ENCODE assay signal across 1 cellular context in the genomic region with DNA sequence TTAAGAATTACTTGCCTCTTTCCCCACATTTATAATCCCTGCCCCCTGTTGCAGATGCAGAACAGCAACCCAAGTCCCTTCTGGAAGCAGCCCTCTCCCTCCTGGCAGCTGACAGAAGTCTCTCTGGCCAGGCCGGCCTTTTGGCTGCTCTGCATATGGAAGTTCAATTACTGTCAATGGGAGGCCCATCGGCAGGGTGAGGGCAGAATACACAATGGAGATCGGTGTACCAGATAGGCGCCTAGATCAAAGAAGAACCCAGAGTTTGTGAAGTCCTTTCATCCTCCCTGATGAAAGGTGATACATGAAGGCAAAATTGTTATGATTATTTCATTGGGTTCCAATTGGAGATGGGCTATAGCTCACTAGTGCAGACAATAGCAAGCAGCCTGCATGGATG.
A peak's percentile ranks its signal among the peaks of the same experiment; 100 is the strongest.
TF ChIP-seq lines count a peak whose summit lies in the region.

No MANE protein-coding gene starts in this region.

TF ChIP-seq in HepG2, 621 proteins besides CTCF, POLR2A, EP300 and RAD21 (continued from another document):
- TF ChIP-seq, protein P1, sequence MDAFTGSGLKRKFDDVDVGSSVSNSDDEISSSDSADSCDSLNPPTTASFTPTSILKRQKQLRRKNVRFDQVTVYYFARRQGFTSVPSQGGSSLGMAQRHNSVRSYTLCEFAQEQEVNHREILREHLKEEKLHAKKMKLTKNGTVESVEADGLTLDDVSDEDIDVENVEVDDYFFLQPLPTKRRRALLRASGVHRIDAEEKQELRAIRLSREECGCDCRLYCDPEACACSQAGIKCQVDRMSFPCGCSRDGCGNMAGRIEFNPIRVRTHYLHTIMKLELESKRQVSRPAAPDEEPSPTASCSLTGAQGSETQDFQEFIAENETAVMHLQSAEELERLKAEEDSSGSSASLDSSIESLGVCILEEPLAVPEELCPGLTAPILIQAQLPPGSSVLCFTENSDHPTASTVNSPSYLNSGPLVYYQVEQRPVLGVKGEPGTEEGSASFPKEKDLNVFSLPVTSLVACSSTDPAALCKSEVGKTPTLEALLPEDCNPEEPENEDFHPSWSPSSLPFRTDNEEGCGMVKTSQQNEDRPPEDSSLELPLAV (CRISPR knock-in tag; conservative IDR thresholded peaks at IDR 0.05; ENCODE audit: low read depth): no peak
- TF ChIP-seq CREM (IDR thresholded peaks at IDR 0.05) (peak; percentile 77; the same call in 1 of the 2 replicates), CREM (CRISPR knock-in tag; IDR thresholded peaks at IDR 0.05) (no peak), HBP1 (CRISPR knock-in tag; IDR thresholded peaks at IDR 0.05; ENCODE audit: low read depth) (no peak), MYPOP (CRISPR knock-in tag; IDR thresholded peaks at IDR 0.05) (no peak), ZNF10 (CRISPR knock-in tag; IDR thresholded peaks at IDR 0.05; ENCODE audit: borderline replicate concordance, low read depth) (no peak), RCOR2 (CRISPR knock-in tag; IDR thresholded peaks at IDR 0.05) (peak; percentile 73; the same call in 1 of the 2 replicates), ZNF256 (CRISPR knock-in tag; conservative IDR thresholded peaks at IDR 0.05) (no peak), MED1 (CRISPR knock-in tag; IDR thresholded peaks at IDR 0.05) (peak; percentile 53; the same call in 1 of the 2 replicates), NCOA2 (CRISPR knock-in tag; IDR thresholded peaks at IDR 0.05) (peak; percentile 84), ZNF652 (CRISPR knock-in tag; IDR thresholded peaks at IDR 0.05; ENCODE audit: borderline replicate concordance, low read depth) (no peak), ZNF446 (CRISPR knock-in tag; IDR thresholded peaks at IDR 0.05) (no peak), ZFYVE20 (CRISPR knock-in tag; IDR thresholded peaks at IDR 0.05; ENCODE audit: borderline replicate concordance, low read depth) (no peak), MATR3 (CRISPR knock-in tag; IDR thresholded peaks at IDR 0.05) (no peak), ZNF720 (CRISPR knock-in tag; IDR thresholded peaks at IDR 0.05) (no peak), AHR (CRISPR knock-in tag; IDR thresholded peaks at IDR 0.05) (no peak), ZNF276 (CRISPR knock-in tag; IDR thresholded peaks at IDR 0.05; ENCODE audit: low read depth) (no peak), ZNF142 (CRISPR knock-in tag; IDR thresholded peaks at IDR 0.05) (no peak), AGO2 (optimal IDR thresholded peaks at IDR 0.05; ENCODE audit: low read depth, low read length) (no peak), ZNF274 (CRISPR knock-in tag; IDR thresholded peaks at IDR 0.05) (no peak), PCBP2 (optimal IDR thresholded peaks at IDR 0.05; ENCODE audit: low read depth, low read length, poor library complexity, severe bottlenecking) (no peak), TFAP4 (IDR thresholded peaks at IDR 0.05; ENCODE audit: borderline replicate concordance, low read depth) (peak; percentile 76; the same call in 1 of the 2 replicates), TEAD3 (CRISPR knock-in tag; optimal IDR thresholded peaks at IDR 0.05; ENCODE audit: borderline replicate concordance) (no peak), CBX5 (CRISPR knock-in tag; IDR thresholded peaks at IDR 0.05; ENCODE audit: borderline replicate concordance) (peak; percentile 56; the same call in 1 of the 2 replicates), GATA4 (IDR thresholded peaks at IDR 0.05; ENCODE audit: borderline replicate concordance, low read depth) (peak; percentile 92; the same call in 1 of the 2 replicates), NFRKB (IDR thresholded peaks at IDR 0.05) (no peak), DMAP1 (CRISPR knock-in tag; IDR thresholded peaks at IDR 0.05) (no peak), ZBTB33 (CRISPR knock-in tag; IDR thresholded peaks at IDR 0.05) (no peak)
- TF ChIP-seq, protein P2, sequence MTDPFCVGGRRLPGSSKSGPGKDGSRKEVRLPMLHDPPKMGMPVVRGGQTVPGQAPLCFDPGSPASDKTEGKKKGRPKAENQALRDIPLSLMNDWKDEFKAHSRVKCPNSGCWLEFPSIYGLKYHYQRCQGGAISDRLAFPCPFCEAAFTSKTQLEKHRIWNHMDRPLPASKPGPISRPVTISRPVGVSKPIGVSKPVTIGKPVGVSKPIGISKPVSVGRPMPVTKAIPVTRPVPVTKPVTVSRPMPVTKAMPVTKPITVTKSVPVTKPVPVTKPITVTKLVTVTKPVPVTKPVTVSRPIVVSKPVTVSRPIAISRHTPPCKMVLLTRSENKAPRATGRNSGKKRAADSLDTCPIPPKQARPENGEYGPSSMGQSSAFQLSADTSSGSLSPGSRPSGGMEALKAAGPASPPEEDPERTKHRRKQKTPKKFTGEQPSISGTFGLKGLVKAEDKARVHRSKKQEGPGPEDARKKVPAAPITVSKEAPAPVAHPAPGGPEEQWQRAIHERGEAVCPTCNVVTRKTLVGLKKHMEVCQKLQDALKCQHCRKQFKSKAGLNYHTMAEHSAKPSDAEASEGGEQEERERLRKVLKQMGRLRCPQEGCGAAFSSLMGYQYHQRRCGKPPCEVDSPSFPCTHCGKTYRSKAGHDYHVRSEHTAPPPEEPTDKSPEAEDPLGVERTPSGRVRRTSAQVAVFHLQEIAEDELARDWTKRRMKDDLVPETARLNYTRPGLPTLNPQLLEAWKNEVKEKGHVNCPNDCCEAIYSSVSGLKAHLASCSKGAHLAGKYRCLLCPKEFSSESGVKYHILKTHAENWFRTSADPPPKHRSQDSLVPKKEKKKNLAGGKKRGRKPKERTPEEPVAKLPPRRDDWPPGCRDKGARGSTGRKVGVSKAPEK (CRISPR knock-in tag; IDR thresholded peaks at IDR 0.05; ENCODE audit: borderline replicate concordance): no peak
TF ChIP-seq in HepG2: peak in this region for 55.
